8 cellular contexts compared by ENCODE assay signal in genomic region chr15:55992769-55993110, GRCh38. TPM values are rescaled to one million over a fixed set of nuclear protein-coding genes. Genes with fewer than 3 reads are reported as not detected.
DNase-seq lines count a peak whose midpoint lies in the region; ATAC-seq and TF ChIP-seq lines count a peak whose summit lies in the region.

No MANE protein-coding gene starts in this region.

- H3K18ac ChIP-seq in trophoblast cell (ENCODE audit: low read length), result peak overlapping the region; percentile 85

- H3K9me3 ChIP-seq in DND-41 (ENCODE audit: insufficient read depth, low read length, severe bottlenecking), result no peaks in the 10 kb centered on the region
- no peaks in the 10 kb centered on the region for H3K9me3 ChIP-seq in RWPE2 (ENCODE audit: severe bottlenecking)
- H3K9me3 ChIP-seq in fibroblast of lung (ENCODE audit: control insufficient read depth, insufficient read depth, low read depth, low read length), result no peaks in the 10 kb centered on the region
- no peaks in the 10 kb centered on the region for H3K9me3 ChIP-seq in trophoblast cell (ENCODE audit: insufficient read depth, low read depth, low read length)

- DNase-seq in DND-41, result no peak
- DNase-seq in RWPE2 (ENCODE audit: low spot score), result no peak
- peak in 1 of 2 donors; percentile 62 for DNase-seq in fibroblast of lung (ENCODE audit: low read depth in 2 of 2)
- DNase-seq in trophoblast cell, result no peak
- DNase-seq in stimulated activated CD4-positive, alpha-beta T cell treated with anti-CD3 and anti-CD28 coated beads, Interleukin-12 subunit alpha, Interleukin-12 subunit beta, amount 100 ng/mL, for 4 hours, result no peak
- DNase-seq in DMS153 treated with DMSO at 0.1 percent for 48 hours (lab: John Stamatoyannopoulos, UW; ENCODE audit: unreplicated experiment), result no peak
- no peak for DNase-seq in NCI-H2107 (lab: John Stamatoyannopoulos, UW)

- no peak overlapping the region for H2AK5ac ChIP-seq in trophoblast cell (ENCODE audit: low read length)

- WGBS in trophoblast cell (ENCODE audit: extremely low coverage, insufficient coverage, insufficient read length), result no CpG with 5 or more reads among the region's 9 CpGs

- no peak for ATAC-seq in DND-41 (ENCODE audit: insufficient read depth, low read depth)
- ATAC-seq in RWPE2 (ENCODE audit: low read depth), result no peak
- ATAC-seq in GM18868 (IDR thresholded peaks at IDR 0.05; ENCODE audit: unreplicated experiment), result no peak

- H3K14ac ChIP-seq in trophoblast cell (ENCODE audit: low read length), result peak overlapping the region; percentile 77

- TF ChIP-seq CTCF in DND-41 (IDR thresholded peaks at IDR 0.05; ENCODE audit: borderline replicate concordance, extremely low read depth, low read length, poor library complexity, severe bottlenecking) (no peak), RWPE2 (IDR thresholded peaks at IDR 0.05; ENCODE audit: poor library complexity, severe bottlenecking) (no peak), fibroblast of lung (conservative IDR thresholded peaks at IDR 0.05 in 1 of 2, IDR thresholded peaks at IDR 0.05 in 1 of 2; ENCODE audit: low read depth in 1 of 2, low read length in 2 of 2) (no peak)

- H3K23ac ChIP-seq in trophoblast cell (ENCODE audit: low read length), result no peak overlapping the region

- peak overlapping the region; percentile 88 for H4K8ac ChIP-seq in trophoblast cell (ENCODE audit: low read depth, low read length)

- H3K36me3 ChIP-seq in DND-41 (ENCODE audit: insufficient read depth, low read length), result no peaks in the 10 kb centered on the region
- H3K36me3 ChIP-seq in RWPE2 (ENCODE audit: low read depth), result 0 out of 2 replicates have a peak, but pooled peaks cover 8% of the 10 kb centered on the region
- no peaks in the 10 kb centered on the region for H3K36me3 ChIP-seq in fibroblast of lung (ENCODE audit: control insufficient read depth, insufficient read depth, low read length)
- H3K36me3 ChIP-seq in trophoblast cell (ENCODE audit: control insufficient read depth in 1 of 2, insufficient read depth in 2 of 2, low read length in 2 of 2), result peaks cover 0 to 2% of the 10 kb centered on the region in 2 experiments

- peak overlapping the region; percentile 91 for H2BK5ac ChIP-seq in trophoblast cell (ENCODE audit: low read depth, low read length, poor library complexity)

- H4K20me1 ChIP-seq in DND-41 (ENCODE audit: insufficient read depth, low read length) (no peaks in the 10 kb centered on the region), fibroblast of lung (ENCODE audit: control insufficient read depth, extremely low read depth, insufficient read depth, low read length) (no peaks in the 10 kb centered on the region)

- H3K27ac ChIP-seq in DND-41 (ENCODE audit: low read length), result peak overlapping the region; percentile 73; the same call in 1 of the 2 replicates
- peak overlapping the region; percentile 84 for H3K27ac ChIP-seq in RWPE2 (ENCODE audit: poor library complexity, severe bottlenecking)
- H3K27ac ChIP-seq in fibroblast of lung (ENCODE audit: insufficient read depth, low read length), result peak overlapping the region; percentile 83
- no peak overlapping the region for H3K27ac ChIP-seq in trophoblast cell (ENCODE audit: low read depth, low read length)

- H2AFZ ChIP-seq in DND-41 (ENCODE audit: low read depth, low read length) (peak overlapping the region; percentile 77), fibroblast of lung (ENCODE audit: low read length) (peak overlapping the region; percentile 71), trophoblast cell (ENCODE audit: insufficient read depth, low read length, poor library complexity) (peak overlapping the region; percentile 96)

- H3K79me1 ChIP-seq in trophoblast cell (ENCODE audit: low read length), result peaks cover 8% of the 10 kb centered on the region

- H4K91ac ChIP-seq in trophoblast cell (ENCODE audit: low read depth, low read length), result peak overlapping the region; percentile 96

- peaks cover 8% of the 10 kb centered on the region for H3K79me2 ChIP-seq in DND-41 (ENCODE audit: insufficient read depth, low read length)
- H3K79me2 ChIP-seq in fibroblast of lung (ENCODE audit: control insufficient read depth, insufficient read depth, low read length), result peaks cover 34% of the 10 kb centered on the region
- H3K79me2 ChIP-seq in trophoblast cell (ENCODE audit: control insufficient read depth, insufficient read depth, low read length, poor library complexity), result peaks cover 5% of the 10 kb centered on the region

- H3K27me3 ChIP-seq in DND-41 (ENCODE audit: insufficient read depth, low read length, poor library complexity), result peaks cover 7% of the 10 kb centered on the region
- no peaks in the 10 kb centered on the region for H3K27me3 ChIP-seq in RWPE2 (ENCODE audit: insufficient read depth, poor library complexity, severe bottlenecking)
- no peaks in the 10 kb centered on the region for H3K27me3 ChIP-seq in fibroblast of lung (ENCODE audit: control insufficient read depth, insufficient read depth, low read length)
- no peaks in the 10 kb centered on the region for H3K27me3 ChIP-seq in trophoblast cell (ENCODE audit: insufficient read depth, low read length)

- H3K4me1 ChIP-seq in DND-41 (ENCODE audit: insufficient read depth, low read length) (peaks cover 32% of the 10 kb centered on the region), RWPE2 (ENCODE audit: insufficient read depth, poor library complexity, severe bottlenecking) (peaks cover 21% of the 10 kb centered on the region), fibroblast of lung (ENCODE audit: control insufficient read depth, extremely low read depth, insufficient read depth, low read length) (no peaks in the 10 kb centered on the region), trophoblast cell (ENCODE audit: control insufficient read depth in 1 of 2, insufficient read depth in 2 of 2, low read length in 2 of 2) (no peaks in the 10 kb centered on the region)

- H3K9ac ChIP-seq in DND-41 (ENCODE audit: low read depth, low read length) (peak overlapping the region; percentile 84), fibroblast of lung (ENCODE audit: insufficient read depth, low read length) (peak overlapping the region; percentile 85), trophoblast cell (ENCODE audit: low read length) (peak overlapping the region; percentile 37)

- peak overlapping the region; percentile 91 for H4K12ac ChIP-seq in trophoblast cell (ENCODE audit: low read depth, low read length)

- H3K4me3 ChIP-seq in DND-41 (ENCODE audit: low read depth in 1 of 2, low read length in 2 of 2), result peak overlapping the region; percentile 47 to 82
- H3K4me3 ChIP-seq in RWPE2 (ENCODE audit: severe bottlenecking), result peak overlapping the region; percentile 78
- peak overlapping the region; percentile 61 to 88 (median 82) for H3K4me3 ChIP-seq in fibroblast of lung (replicated peaks in 1 of 4; ENCODE audit: control extremely low read depth in 1 of 4, insufficient read depth in 1 of 4, low read depth in 3 of 4, low read length in 4 of 4)
- peak overlapping the region; percentile 84 for H3K4me3 ChIP-seq in trophoblast cell (ENCODE audit: low read depth, low read length)

- no peak overlapping the region for H3K4ac ChIP-seq in trophoblast cell (ENCODE audit: low read depth, low read length)

- peak overlapping the region; percentile 70 for H3K4me2 ChIP-seq in DND-41 (ENCODE audit: insufficient read depth, low read length)
- H3K4me2 ChIP-seq in fibroblast of lung (ENCODE audit: extremely low read depth, insufficient read depth, low read length), result peak overlapping the region; percentile 86
- H3K4me2 ChIP-seq in trophoblast cell (ENCODE audit: low read length), result peak overlapping the region; percentile 77

- no peak overlapping the region for H2BK120ac ChIP-seq in trophoblast cell (ENCODE audit: insufficient read depth, low read length, poor library complexity)

- no peak overlapping the region for H2BK12ac ChIP-seq in trophoblast cell (ENCODE audit: low read length)

RNA-seq across cellular contexts. Expression of gene NEDD4, which starts 0.7 kb away (rescaled TPM):
- 29.0 and 30.9 TPM in 2 replicates for total RNA-seq in fibroblast of lung
- polyA plus RNA-seq in fibroblast of lung, result 21.6 and 28.6 TPM in 2 replicates
- 10.8 and 12.4 TPM in 2 replicates for polyA plus RNA-seq in fibroblast of lung (2012)
- polyA minus RNA-seq in fibroblast of lung (ENCODE audit: low replicate concordance), result 3.5 and 7.4 TPM in 2 replicates
- polyA plus RNA-seq in trophoblast cell (2013), result 10.1 and 10.8 TPM in 2 replicates
